5 cellular contexts compared by ENCODE assay signal in genomic region chr1:195458365-195458764, GRCh38.
"Had no signal": no experiment of that assay in that cellular context is flagged by ENCODE, and none has a peak within 500 bp of the region (broad histone marks: within the 10 kb centered on the region; RNA-seq: fewer than 3 reads in every experiment).

No MANE protein-coding gene starts in this region.

- ATAC-seq: GM23338, K562 had no signal

- H3K4me2 ChIP-seq: GM23338 had no signal

- H2AFZ ChIP-seq: GM23338 had no signal

- DNase-seq: H9, HCEC 1CT, IMR-90 had no signal

- H3K4me3 ChIP-seq: GM23338, K562 had no signal
